In the genomic region with DNA sequence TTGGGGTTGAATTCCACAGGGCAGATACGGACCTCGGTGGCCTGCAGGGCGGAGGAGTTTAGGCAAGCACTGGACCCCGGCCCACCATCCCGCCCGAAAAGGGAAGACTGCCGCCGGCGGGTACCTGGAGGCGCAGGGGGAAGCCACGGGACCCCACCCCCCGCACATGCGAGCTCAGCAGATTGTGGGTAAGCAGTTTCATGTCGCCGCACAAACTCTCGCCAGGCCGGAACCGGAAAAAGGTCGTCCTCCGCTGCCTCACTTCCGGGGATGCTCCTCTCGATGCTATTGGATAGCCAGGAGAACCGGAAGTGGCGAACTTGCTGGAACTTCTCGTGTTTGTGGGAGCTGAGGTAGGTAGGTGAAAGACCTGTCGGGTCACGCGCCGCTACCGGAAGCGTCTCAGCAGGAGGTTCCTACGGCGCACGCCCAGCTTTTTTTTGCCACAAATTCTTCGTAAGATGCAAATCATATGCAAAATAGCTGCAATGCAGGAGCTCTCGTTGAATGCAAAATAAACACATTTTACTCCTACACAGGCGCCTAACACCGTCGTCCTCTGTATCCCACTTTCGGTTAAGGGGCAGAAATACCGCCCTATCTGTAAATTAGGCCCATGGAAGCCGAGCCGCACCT, we compare ENCODE assay signal across 1 cellular context.
TF ChIP-seq lines count a peak whose summit lies in the region.

TRMT112 (minus strand) TSS at position 235 of the 636 bp plus-strand sequence; CDS start at position 202, 33 bp downstream.

TF ChIP-seq in GM12878, 131 proteins besides CTCF, POLR2A, EP300 and RAD21 (continued from another document):
- peak; percentile 69; the same call in 1 of the 2 replicates for TF ChIP-seq PKNOX1 (IDR thresholded peaks at IDR 0.05)
- peak; percentile 46 for TF ChIP-seq MYC (IDR thresholded peaks at IDR 0.05; ENCODE audit: insufficient read depth, insufficient read length, insufficient replicate concordance, low read length, severe bottlenecking)
- peak; percentile 5; the same call in 1 of the 2 replicates for TF ChIP-seq TCF12 (IDR thresholded peaks at IDR 0.05; ENCODE audit: low read depth, low read length)
